ENCODE assay signal across 8 cellular contexts in genomic region chr3:50237754-50238548, GRCh38. TPM values are rescaled to one million over a fixed set of nuclear protein-coding genes. Genes with fewer than 3 reads are reported as not detected.
DNase-seq lines count a peak whose midpoint lies in the region; ATAC-seq and TF ChIP-seq lines count a peak whose summit lies in the region.

No MANE protein-coding gene starts in this region.

- TF ChIP-seq CTCF in RWPE1 (conservative IDR thresholded peaks at IDR 0.05; ENCODE audit: low read depth) (no peak), fibroblast of villous mesenchyme (IDR thresholded peaks at IDR 0.05; ENCODE audit: insufficient read depth, low read depth, low read length) (no peak)

- POLR2A ChIA-PET in RWPE1 (lab: Yijun Ruan, JAX; ENCODE audit: low non-redundant PET), result interaction anchor here (0.5 to 0.6 kb wide), 2 partner anchors 9 to 42 kb away, joined by 3 read pairs; no protein-coding TSS in a partner anchor

- DNase-seq in NCI-H2029 (lab: John Stamatoyannopoulos, UW) (peak; percentile 70), NCI-H2029 treated with DMSO at 0.1 percent for 48 hours (lab: John Stamatoyannopoulos, UW) (no peak), RWPE1 (ENCODE audit: low spot score) (peak; percentile 73), fibroblast of villous mesenchyme (ENCODE audit: low read depth) (peak; percentile 84), stromal cell of bone marrow (ENCODE audit: low read depth) (peak; percentile 71)
- DNase-seq in activated effector memory CD4-positive, alpha-beta T cell treated with Interleukin-2 at 50 U/mL for 16 hours, result peak; percentile 83

- H3K4me3 ChIP-seq in fibroblast of villous mesenchyme (ENCODE audit: low read depth, low read length), result peak overlapping the region; percentile 96
- peak overlapping the region; percentile 94 for H3K4me3 ChIP-seq in neuron (ENCODE audit: low read length)

- CTCF ChIA-PET in RWPE1 (lab: Yijun Ruan, JAX), result interaction anchor here (0.6 to 0.8 kb wide), 3 partner anchors 8 to 26 kb away, joined by 3 to 5 read pairs (median 3); no protein-coding TSS in a partner anchor

- no peak overlapping the region for H2AFZ ChIP-seq in neuron (ENCODE audit: low read depth, low read length)

- H3K36me3 ChIP-seq in neuron (ENCODE audit: insufficient read depth, low read length), result peaks cover 10% of the 10 kb centered on the region

- no peaks in the 10 kb centered on the region for H3K27me3 ChIP-seq in neuron (ENCODE audit: insufficient read depth, low read length)

- peaks cover 69% of the 10 kb centered on the region for H3K4me1 ChIP-seq in neuron (ENCODE audit: insufficient read depth, low read length)

- H3K27ac ChIP-seq in RWPE1, result peak overlapping the region; percentile 100

- peak; percentile 31 for ATAC-seq in HG03442 (IDR thresholded peaks at IDR 0.05; ENCODE audit: unreplicated experiment)

- no peaks in the 10 kb centered on the region for H3K9me3 ChIP-seq in neuron (ENCODE audit: low read length)

RNA-seq across cellular contexts. Expression of gene GNAI2, which starts 1.9 kb away (rescaled TPM):
- total RNA-seq in fibroblast of villous mesenchyme, result 265 and 297 TPM in 2 replicates

RNA-seq across cellular contexts. Expression of gene SEMA3B, which starts 31.0 kb away (rescaled TPM):
- 7.4 and 23.3 TPM in 2 replicates for total RNA-seq in fibroblast of villous mesenchyme

RNA-seq across cellular contexts. Expression of gene SLC38A3, which starts 32.9 kb away (rescaled TPM):
- not detected in 2 replicates for total RNA-seq in fibroblast of villous mesenchyme

RNA-seq across cellular contexts. Expression of gene LSMEM2, which starts 40.9 kb away (rescaled TPM):
- total RNA-seq in fibroblast of villous mesenchyme, result not detected in 2 replicates

RNA-seq across cellular contexts. Expression of gene GNAT1, which starts 46.5 kb away (rescaled TPM):
- not detected in 2 replicates for total RNA-seq in fibroblast of villous mesenchyme
